1 cellular context compared by ENCODE assay signal in the genomic region with DNA sequence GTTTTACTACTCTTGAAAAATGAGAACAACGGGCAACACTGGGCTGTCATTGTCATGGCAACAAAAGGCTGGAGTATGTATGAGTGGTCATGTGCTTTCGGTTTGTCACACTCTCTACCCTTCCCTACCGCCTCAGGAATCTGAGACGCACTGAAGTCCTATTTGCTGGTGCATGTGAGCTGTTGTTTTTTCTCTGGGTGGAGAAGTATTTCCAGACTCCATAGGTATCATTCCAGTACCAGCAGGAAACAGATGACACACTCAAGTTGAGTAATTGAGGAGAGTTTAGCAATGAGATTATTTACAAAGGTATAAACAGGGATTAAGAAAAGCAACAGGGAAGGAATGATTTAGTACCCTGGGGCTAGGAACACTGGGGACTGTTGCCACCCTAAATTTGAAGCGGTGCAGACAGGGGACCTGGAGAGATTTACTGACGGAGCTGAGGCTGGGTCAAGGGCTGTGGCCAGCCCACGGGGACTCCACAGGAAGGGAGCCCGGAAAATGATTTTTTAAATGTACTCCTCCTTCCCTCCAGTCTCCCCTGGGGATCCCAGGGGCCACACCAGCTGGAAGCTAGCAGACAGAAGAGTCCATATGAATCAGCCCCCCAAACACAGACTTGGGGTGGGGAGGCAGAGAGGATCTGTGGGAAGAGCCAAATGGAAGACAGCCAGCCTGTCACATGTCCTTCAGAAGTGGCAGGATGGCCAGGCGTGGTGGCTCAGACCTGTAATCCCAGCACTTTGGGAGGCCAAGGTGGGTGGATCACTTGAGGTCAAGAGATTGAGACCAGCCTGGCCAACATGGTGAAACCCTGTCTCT.
A peak's percentile ranks its signal among the peaks of the same experiment; 100 is the strongest.
TF ChIP-seq lines count a peak whose summit lies in the region.

No MANE protein-coding gene starts in this region.

TF ChIP-seq in HepG2, 621 proteins besides CTCF, POLR2A, EP300 and RAD21 (continued from another document):
- TF ChIP-seq FOSL2 (CRISPR knock-in tag; IDR thresholded peaks at IDR 0.05) (0 out of 2 replicates have a peak, but pooled peaks have one; percentile 7), TCF7 (IDR thresholded peaks at IDR 0.05; ENCODE audit: low read depth) (no peak), YEATS2 (CRISPR knock-in tag; IDR thresholded peaks at IDR 0.05; ENCODE audit: borderline replicate concordance) (no peak), ZC3H13 (CRISPR knock-in tag; IDR thresholded peaks at IDR 0.05) (no peak), ZNF460 (CRISPR knock-in tag; IDR thresholded peaks at IDR 0.05; ENCODE audit: borderline replicate concordance) (peak; percentile 34; the same call in 1 of the 2 replicates), HMGA1 (CRISPR knock-in tag; conservative IDR thresholded peaks at IDR 0.05) (no peak), RFX1 (IDR thresholded peaks at IDR 0.05) (peak; percentile 61), ZNF773 (CRISPR knock-in tag; IDR thresholded peaks at IDR 0.05; ENCODE audit: borderline replicate concordance) (no peak)
- TF ChIP-seq, protein P1, sequence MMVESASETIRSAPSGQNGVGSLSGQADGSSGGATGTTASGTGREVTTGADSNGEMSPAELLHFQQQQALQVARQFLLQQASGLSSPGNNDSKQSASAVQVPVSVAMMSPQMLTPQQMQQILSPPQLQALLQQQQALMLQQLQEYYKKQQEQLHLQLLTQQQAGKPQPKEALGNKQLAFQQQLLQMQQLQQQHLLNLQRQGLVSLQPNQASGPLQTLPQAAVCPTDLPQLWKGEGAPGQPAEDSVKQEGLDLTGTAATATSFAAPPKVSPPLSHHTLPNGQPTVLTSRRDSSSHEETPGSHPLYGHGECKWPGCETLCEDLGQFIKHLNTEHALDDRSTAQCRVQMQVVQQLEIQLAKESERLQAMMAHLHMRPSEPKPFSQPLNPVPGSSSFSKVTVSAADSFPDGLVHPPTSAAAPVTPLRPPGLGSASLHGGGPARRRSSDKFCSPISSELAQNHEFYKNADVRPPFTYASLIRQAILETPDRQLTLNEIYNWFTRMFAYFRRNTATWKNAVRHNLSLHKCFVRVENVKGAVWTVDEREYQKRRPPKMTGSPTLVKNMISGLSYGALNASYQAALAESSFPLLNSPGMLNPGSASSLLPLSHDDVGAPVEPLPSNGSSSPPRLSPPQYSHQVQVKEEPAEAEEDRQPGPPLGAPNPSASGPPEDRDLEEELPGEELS (CRISPR knock-in tag; IDR thresholded peaks at IDR 0.05), result no peak
- TF ChIP-seq, protein P2, sequence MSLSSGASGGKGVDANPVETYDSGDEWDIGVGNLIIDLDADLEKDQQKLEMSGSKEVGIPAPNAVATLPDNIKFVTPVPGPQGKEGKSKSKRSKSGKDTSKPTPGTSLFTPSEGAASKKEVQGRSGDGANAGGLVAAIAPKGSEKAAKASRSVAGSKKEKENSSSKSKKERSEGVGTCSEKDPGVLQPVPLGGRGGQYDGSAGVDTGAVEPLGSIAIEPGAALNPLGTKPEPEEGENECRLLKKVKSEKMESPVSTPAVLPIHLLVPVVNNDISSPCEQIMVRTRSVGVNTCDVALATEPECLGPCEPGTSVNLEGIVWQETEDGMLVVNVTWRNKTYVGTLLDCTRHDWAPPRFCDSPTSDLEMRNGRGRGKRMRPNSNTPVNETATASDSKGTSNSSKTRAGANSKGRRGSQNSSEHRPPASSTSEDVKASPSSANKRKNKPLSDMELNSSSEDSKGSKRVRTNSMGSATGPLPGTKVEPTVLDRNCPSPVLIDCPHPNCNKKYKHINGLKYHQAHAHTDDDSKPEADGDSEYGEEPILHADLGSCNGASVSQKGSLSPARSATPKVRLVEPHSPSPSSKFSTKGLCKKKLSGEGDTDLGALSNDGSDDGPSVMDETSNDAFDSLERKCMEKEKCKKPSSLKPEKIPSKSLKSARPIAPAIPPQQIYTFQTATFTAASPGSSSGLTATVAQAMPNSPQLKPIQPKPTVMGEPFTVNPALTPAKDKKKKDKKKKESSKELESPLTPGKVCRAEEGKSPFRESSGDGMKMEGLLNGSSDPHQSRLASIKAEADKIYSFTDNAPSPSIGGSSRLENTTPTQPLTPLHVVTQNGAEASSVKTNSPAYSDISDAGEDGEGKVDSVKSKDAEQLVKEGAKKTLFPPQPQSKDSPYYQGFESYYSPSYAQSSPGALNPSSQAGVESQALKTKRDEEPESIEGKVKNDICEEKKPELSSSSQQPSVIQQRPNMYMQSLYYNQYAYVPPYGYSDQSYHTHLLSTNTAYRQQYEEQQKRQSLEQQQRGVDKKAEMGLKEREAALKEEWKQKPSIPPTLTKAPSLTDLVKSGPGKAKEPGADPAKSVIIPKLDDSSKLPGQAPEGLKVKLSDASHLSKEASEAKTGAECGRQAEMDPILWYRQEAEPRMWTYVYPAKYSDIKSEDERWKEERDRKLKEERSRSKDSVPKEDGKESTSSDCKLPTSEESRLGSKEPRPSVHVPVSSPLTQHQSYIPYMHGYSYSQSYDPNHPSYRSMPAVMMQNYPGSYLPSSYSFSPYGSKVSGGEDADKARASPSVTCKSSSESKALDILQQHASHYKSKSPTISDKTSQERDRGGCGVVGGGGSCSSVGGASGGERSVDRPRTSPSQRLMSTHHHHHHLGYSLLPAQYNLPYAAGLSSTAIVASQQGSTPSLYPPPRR (CRISPR knock-in tag; IDR thresholded peaks at IDR 0.05; ENCODE audit: borderline replicate concordance), result no peak
- TF ChIP-seq, protein P3, sequence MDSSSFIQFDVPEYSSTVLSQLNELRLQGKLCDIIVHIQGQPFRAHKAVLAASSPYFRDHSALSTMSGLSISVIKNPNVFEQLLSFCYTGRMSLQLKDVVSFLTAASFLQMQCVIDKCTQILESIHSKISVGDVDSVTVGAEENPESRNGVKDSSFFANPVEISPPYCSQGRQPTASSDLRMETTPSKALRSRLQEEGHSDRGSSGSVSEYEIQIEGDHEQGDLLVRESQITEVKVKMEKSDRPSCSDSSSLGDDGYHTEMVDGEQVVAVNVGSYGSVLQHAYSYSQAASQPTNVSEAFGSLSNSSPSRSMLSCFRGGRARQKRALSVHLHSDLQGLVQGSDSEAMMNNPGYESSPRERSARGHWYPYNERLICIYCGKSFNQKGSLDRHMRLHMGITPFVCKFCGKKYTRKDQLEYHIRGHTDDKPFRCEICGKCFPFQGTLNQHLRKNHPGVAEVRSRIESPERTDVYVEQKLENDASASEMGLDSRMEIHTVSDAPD (CRISPR knock-in tag; IDR thresholded peaks at IDR 0.05), result no peak
- TF ChIP-seq, protein P4, sequence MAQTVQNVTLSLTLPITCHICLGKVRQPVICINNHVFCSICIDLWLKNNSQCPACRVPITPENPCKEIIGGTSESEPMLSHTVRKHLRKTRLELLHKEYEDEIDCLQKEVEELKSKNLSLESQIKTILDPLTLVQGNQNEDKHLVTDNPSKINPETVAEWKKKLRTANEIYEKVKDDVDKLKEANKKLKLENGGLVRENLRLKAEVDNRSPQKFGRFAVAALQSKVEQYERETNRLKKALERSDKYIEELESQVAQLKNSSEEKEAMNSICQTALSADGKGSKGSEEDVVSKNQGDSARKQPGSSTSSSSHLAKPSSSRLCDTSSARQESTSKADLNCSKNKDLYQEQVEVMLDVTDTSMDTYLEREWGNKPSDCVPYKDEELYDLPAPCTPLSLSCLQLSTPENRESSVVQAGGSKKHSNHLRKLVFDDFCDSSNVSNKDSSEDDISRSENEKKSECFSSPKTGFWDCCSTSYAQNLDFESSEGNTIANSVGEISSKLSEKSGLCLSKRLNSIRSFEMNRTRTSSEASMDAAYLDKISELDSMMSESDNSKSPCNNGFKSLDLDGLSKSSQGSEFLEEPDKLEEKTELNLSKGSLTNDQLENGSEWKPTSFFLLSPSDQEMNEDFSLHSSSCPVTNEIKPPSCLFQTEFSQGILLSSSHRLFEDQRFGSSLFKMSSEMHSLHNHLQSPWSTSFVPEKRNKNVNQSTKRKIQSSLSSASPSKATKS (CRISPR knock-in tag; IDR thresholded peaks at IDR 0.05), result no peak
